ENCODE assay signal across 1 cellular context in genomic region chr4:153731239-153731638, GRCh38.
TF ChIP-seq lines count a peak whose summit lies in the region.

No MANE protein-coding gene starts in this region.

TF ChIP-seq in SK-N-SH, 30 proteins besides CTCF, POLR2A, EP300 and RAD21 (continued from another document):
- TF ChIP-seq USF1 (IDR thresholded peaks at IDR 0.05; ENCODE audit: borderline replicate concordance, low read depth), result peak; percentile 22; the same call in 1 of the 2 replicates
- TF ChIP-seq PBX3 (IDR thresholded peaks at IDR 0.05), result peak; percentile 96
- no peak for TF ChIP-seq TAF1 (IDR thresholded peaks at IDR 0.05; ENCODE audit: borderline replicate concordance, low read depth, low read length)
- no peak for TF ChIP-seq SMC3 (IDR thresholded peaks at IDR 0.05; ENCODE audit: low read depth, low read length)
- peak; percentile 39; the same call in 1 of the 2 replicates for TF ChIP-seq ZBTB33 (IDR thresholded peaks at IDR 0.05; ENCODE audit: borderline replicate concordance, low read depth)
- peak; percentile 96 for TF ChIP-seq TEAD4 (IDR thresholded peaks at IDR 0.05; ENCODE audit: borderline replicate concordance, insufficient read depth)
- no peak for TF ChIP-seq GABPA (IDR thresholded peaks at IDR 0.05; ENCODE audit: low read depth)
- TF ChIP-seq MEF2A (IDR thresholded peaks at IDR 0.05; ENCODE audit: borderline replicate concordance, low read depth), result 0 out of 2 replicates have a peak, but pooled peaks have one; percentile 54
- peak; percentile 88 for TF ChIP-seq RXRA (IDR thresholded peaks at IDR 0.05; ENCODE audit: borderline replicate concordance, low read depth)
- no peak for TF ChIP-seq MXI1 (IDR thresholded peaks at IDR 0.05; ENCODE audit: low read depth, low read length)
- no peak for TF ChIP-seq REST (IDR thresholded peaks at IDR 0.05; ENCODE audit: low read depth, low read length)
- TF ChIP-seq RCOR1 (IDR thresholded peaks at IDR 0.05; ENCODE audit: low read length), result peak; percentile 99
- peak; percentile 23; the same call in 1 of the 2 replicates for TF ChIP-seq ELF1 (IDR thresholded peaks at IDR 0.05)
- no peak for TF ChIP-seq IRF3 (IDR thresholded peaks at IDR 0.05; ENCODE audit: low read depth, low read length)
- peak; percentile 90 for TF ChIP-seq CHD2 (IDR thresholded peaks at IDR 0.05; ENCODE audit: low read length, partially characterized antibody)
- TF ChIP-seq MAX (IDR thresholded peaks at IDR 0.05; ENCODE audit: low read depth), result 0 out of 2 replicates have a peak, but pooled peaks have one; percentile 21
- TF ChIP-seq USF2 (IDR thresholded peaks at IDR 0.05; ENCODE audit: borderline replicate concordance, low read depth, low read length), result no peak
- TF ChIP-seq POLR2AphosphoS5 (IDR thresholded peaks at IDR 0.05; ENCODE audit: low read depth, low read length), result peak; percentile 97
- peak; percentile 80 for TF ChIP-seq GATA2 (CRISPR knock-in tag; IDR thresholded peaks at IDR 0.05)
- peak; percentile 82 for TF ChIP-seq NFIC (IDR thresholded peaks at IDR 0.05; ENCODE audit: borderline replicate concordance)
- peak; percentile 86 for TF ChIP-seq JUND (IDR thresholded peaks at IDR 0.05)
- TF ChIP-seq SIN3A (IDR thresholded peaks at IDR 0.05; ENCODE audit: borderline replicate concordance, low read depth, low read length), result peak; percentile 54; the same call in 1 of the 2 replicates
- TF ChIP-seq FOXM1 (IDR thresholded peaks at IDR 0.05; ENCODE audit: low read depth), result peak; percentile 82
